In genomic region chr19:14544977-14545715, GRCh38 we compare ENCODE assay signal across 1 cellular context.
TF ChIP-seq lines count a peak whose summit lies in the region.

No MANE protein-coding gene starts in this region.

TF ChIP-seq in H1, 55 proteins besides CTCF, POLR2A, EP300 and RAD21:
- peak; percentile 26; the same call in 1 of the 2 replicates for TF ChIP-seq KDM1A (IDR thresholded peaks at IDR 0.05; ENCODE audit: borderline replicate concordance, low read length)
- no peak for TF ChIP-seq NRF1 (IDR thresholded peaks at IDR 0.05; ENCODE audit: low read depth, low read length)
